In genomic region chr7:6482743-6483119, GRCh38 we compare ENCODE assay signal across 8 cellular contexts. TPM values are rescaled to one million over a fixed set of nuclear protein-coding genes. Genes with fewer than 3 reads are reported as not detected.
DNase-seq lines count a peak whose midpoint lies in the region; ATAC-seq and TF ChIP-seq lines count a peak whose summit lies in the region.

No MANE protein-coding gene starts in this region.

- H3K36me3 Mint-ChIP-seq in activated CD4-positive, alpha-beta memory T cell treated with anti-CD3 and anti-CD28 coated beads, Interleukin-2, amount 10 ng/mL, durations not matched to agents 7 days and 5 days (ENCODE audit: low read depth), result peaks cover 35% of the 10 kb centered on the region
- no peaks in the 10 kb centered on the region for H3K36me3 Mint-ChIP-seq in stimulated activated memory B cell treated with anti-CD40 and anti-IgM and Interleukin-4, amounts not matched to agents 10 μg/mL and 1 μg/mL and 100 μg/mL, for 72 hours

- peak overlapping the region; percentile 96 for H3K4me3 Mint-ChIP-seq in activated CD4-positive, alpha-beta memory T cell treated with anti-CD3 and anti-CD28 coated beads, Interleukin-2, amount 10 ng/mL, durations not matched to agents 7 days and 5 days
- H3K4me3 Mint-ChIP-seq in stimulated activated memory B cell treated with anti-CD40 and anti-IgM and Interleukin-4, amounts not matched to agents 10 μg/mL and 1 μg/mL and 100 μg/mL, for 72 hours, result peak overlapping the region; percentile 91

- H3K9me3 Mint-ChIP-seq in activated CD4-positive, alpha-beta memory T cell treated with anti-CD3 and anti-CD28 coated beads, Interleukin-2, amount 10 ng/mL, durations not matched to agents 7 days and 5 days, result no peaks in the 10 kb centered on the region
- no peaks in the 10 kb centered on the region for H3K9me3 Mint-ChIP-seq in stimulated activated memory B cell treated with anti-CD40 and anti-IgM and Interleukin-4, amounts not matched to agents 10 μg/mL and 1 μg/mL and 100 μg/mL, for 72 hours

- no peaks in the 10 kb centered on the region for H3K27me3 ChIP-seq in iPS-15b (ENCODE audit: control insufficient read depth, insufficient read depth, low read length)

- CTCF ChIA-PET in HEK293 (lab: Yijun Ruan, JAX), result interaction anchor here (0.6 to 0.7 kb wide), 2 partner anchors 79 to 754 kb away, joined by 3 to 4 read pairs; no protein-coding TSS in a partner anchor
- CTCF ChIA-PET in activated CD4-positive, alpha-beta memory T cell treated with anti-CD3 and anti-CD28 coated beads, Interleukin-2, amount 10 ng/mL, durations not matched to agents 7 days and 5 days (lab: Charles Lee), result no interaction called here

- POLR2A ChIA-PET in HEK293 (lab: Yijun Ruan, JAX), result no interaction called here
- POLR2A ChIA-PET in activated CD4-positive, alpha-beta memory T cell treated with anti-CD3 and anti-CD28 coated beads, Interleukin-2, amount 10 ng/mL, durations not matched to agents 7 days and 5 days (lab: Charles Lee), result no interaction called here

- H3K4me1 Mint-ChIP-seq in activated CD4-positive, alpha-beta memory T cell treated with anti-CD3 and anti-CD28 coated beads, Interleukin-2, amount 10 ng/mL, durations not matched to agents 7 days and 5 days, result peaks cover 55% of the 10 kb centered on the region
- H3K4me1 Mint-ChIP-seq in stimulated activated memory B cell treated with anti-CD40 and anti-IgM and Interleukin-4, amounts not matched to agents 10 μg/mL and 1 μg/mL and 100 μg/mL, for 72 hours, result peaks cover 58% of the 10 kb centered on the region

- peak overlapping the region; percentile 92 for H3K27ac Mint-ChIP-seq in activated CD4-positive, alpha-beta memory T cell treated with anti-CD3 and anti-CD28 coated beads, Interleukin-2, amount 10 ng/mL, durations not matched to agents 7 days and 5 days
- peak overlapping the region; percentile 84 for H3K27ac Mint-ChIP-seq in stimulated activated memory B cell treated with anti-CD40 and anti-IgM and Interleukin-4, amounts not matched to agents 10 μg/mL and 1 μg/mL and 100 μg/mL, for 72 hours

- H3K4me3 ChIP-seq in HEK293 (ENCODE audit: low read depth, low read length), result peak overlapping the region; percentile 84
- H3K4me3 ChIP-seq in iPS-15b (ENCODE audit: low read depth, low read length), result peak overlapping the region; percentile 90

- H3K4me1 ChIP-seq in HEK293 (ENCODE audit: control insufficient read depth, insufficient read depth, low read length), result peaks cover 3% of the 10 kb centered on the region
- no peaks in the 10 kb centered on the region for H3K4me1 ChIP-seq in iPS-15b (ENCODE audit: control insufficient read depth, insufficient read depth, low read length)

- no peaks in the 10 kb centered on the region for H3K9me3 ChIP-seq in HEK293 (ENCODE audit: control insufficient read depth, insufficient read depth, low read depth, low read length)
- H3K9me3 ChIP-seq in iPS-15b (ENCODE audit: control insufficient read depth, insufficient read depth, low read length), result no peaks in the 10 kb centered on the region

- ATAC-seq in stimulated activated memory B cell treated with anti-CD40 and anti-IgM and Interleukin-4, amounts not matched to agents 10 μg/mL and 1 μg/mL and 100 μg/mL, for 72 hours, result no peak

- TF ChIP-seq CTCF in HEK293 (tag by site-specific recombination; IDR thresholded peaks at IDR 0.05), result no peak

- H3K36me3 ChIP-seq in HEK293 (ENCODE audit: control insufficient read depth in 2 of 2, insufficient read depth in 1 of 2, low read length in 2 of 2), result peaks cover 11 to 17% of the 10 kb centered on the region in 2 experiments; a peak in 2 of 3 replicates
- H3K36me3 ChIP-seq in iPS-15b (ENCODE audit: control insufficient read depth, insufficient read depth, low read length), result peaks cover 3% of the 10 kb centered on the region

- no peak for DNase-seq in activated CD4-positive, alpha-beta memory T cell treated with anti-CD3 and anti-CD28 coated beads, Interleukin-2, amount 10 ng/mL, durations not matched to agents 7 days and 5 days
- no peak for DNase-seq in NCI-H2107 (lab: John Stamatoyannopoulos, UW)
- no peak for DNase-seq in DMS153 treated with DMSO at 0.1 percent for 48 hours (lab: John Stamatoyannopoulos, UW; ENCODE audit: unreplicated experiment)
- DNase-seq in stimulated activated naive CD4-positive, alpha-beta T cell (lab: John Stamatoyannopoulos, UW), result no peak
- DNase-seq in middle frontal gyrus (ENCODE audit: extremely low spot score, low spot score), result no peak

- peak overlapping the region; percentile 97 for H3K9ac ChIP-seq in iPS-15b (ENCODE audit: low read depth, low read length)

- no peaks in the 10 kb centered on the region for H3K27me3 Mint-ChIP-seq in activated CD4-positive, alpha-beta memory T cell treated with anti-CD3 and anti-CD28 coated beads, Interleukin-2, amount 10 ng/mL, durations not matched to agents 7 days and 5 days
- H3K27me3 Mint-ChIP-seq in stimulated activated memory B cell treated with anti-CD40 and anti-IgM and Interleukin-4, amounts not matched to agents 10 μg/mL and 1 μg/mL and 100 μg/mL, for 72 hours, result no peaks in the 10 kb centered on the region

- H3K27ac ChIP-seq in HEK293 (ENCODE audit: extremely low read depth, low read depth, low read length), result peak overlapping the region; percentile 89; the same call in 1 of the 2 replicates

TF ChIP-seq in HEK293, 187 proteins besides CTCF, POLR2A, EP300 and RAD21:
- TF ChIP-seq HOXC10 (CRISPR knock-in tag; IDR thresholded peaks at IDR 0.05), result no peak
- no peak for TF ChIP-seq ZNF433 (tag by site-specific recombination; IDR thresholded peaks at IDR 0.05; ENCODE audit: low read depth)
- TF ChIP-seq WT1 (tag by site-specific recombination; IDR thresholded peaks at IDR 0.05), result no peak
- TF ChIP-seq SP2 (tag by site-specific recombination; IDR thresholded peaks at IDR 0.05), result no peak
- TF ChIP-seq ZSCAN18 (tag by site-specific recombination; IDR thresholded peaks at IDR 0.05), result no peak
- TF ChIP-seq ZNF214 (tag by site-specific recombination; IDR thresholded peaks at IDR 0.05; ENCODE audit: borderline replicate concordance), result no peak
- no peak for TF ChIP-seq SCRT2 (tag by site-specific recombination; IDR thresholded peaks at IDR 0.05)
- TF ChIP-seq ZNF394 (tag by site-specific recombination; IDR thresholded peaks at IDR 0.05; ENCODE audit: borderline replicate concordance), result no peak
- TF ChIP-seq ZBTB21 (tag by site-specific recombination; IDR thresholded peaks at IDR 0.05), result no peak
- no peak for TF ChIP-seq ZFP69B (tag by site-specific recombination; IDR thresholded peaks at IDR 0.05)
- TF ChIP-seq ZNF157 (tag by site-specific recombination; IDR thresholded peaks at IDR 0.05), result no peak
- TF ChIP-seq ZNF37A (tag by site-specific recombination; IDR thresholded peaks at IDR 0.05), result no peak
- TF ChIP-seq REST (tag by site-specific recombination; IDR thresholded peaks at IDR 0.05), result no peak

RNA-seq across cellular contexts. Expression of gene KDELR2, which starts 1.2 kb away (rescaled TPM):
- total RNA-seq in activated CD4-positive, alpha-beta memory T cell treated with anti-CD3 and anti-CD28 coated beads, Interleukin-2, amount 10 ng/mL, durations not matched to agents 7 days and 5 days, result 10 to 100 TPM; 64.1 to 72.1 TPM

RNA-seq across cellular contexts. Expression of gene DAGLB, which starts 35.0 kb away (rescaled TPM):
- total RNA-seq in activated CD4-positive, alpha-beta memory T cell treated with anti-CD3 and anti-CD28 coated beads, Interleukin-2, amount 10 ng/mL, durations not matched to agents 7 days and 5 days, result 10 to 100 TPM; 15.7 to 16.5 TPM
